29 cellular contexts compared by ENCODE assay signal in genomic region chr4:76312457-76312856, GRCh38. TPM values are rescaled to one million over a fixed set of nuclear protein-coding genes. Genes with fewer than 3 reads are reported as not detected.
"Had no signal": no experiment of that assay in that cellular context is flagged by ENCODE, and none has a peak within 500 bp of the region (broad histone marks: within the 10 kb centered on the region; RNA-seq: fewer than 3 reads in every experiment).

No MANE protein-coding gene starts in this region.

- H3K27ac ChIP-seq: coronary artery, esophagus squamous epithelium, pancreas, sigmoid colon, skin epidermis, spleen, thoracic aorta, tibial nerve, upper lobe of left lung had no signal

- H3K9me3 ChIP-seq: esophagus squamous epithelium, pancreas, right atrium auricular region had no signal

- H3K36me3 ChIP-seq: pancreas had no signal

- H3K27me3 ChIP-seq: esophagus squamous epithelium, pancreas, right atrium auricular region, sigmoid colon, tibial nerve, upper lobe of left lung had no signal

- ATAC-seq: left ventricle myocardium superior; natural killer cell; pancreas; stimulated activated memory B cell treated with anti-CD40 and anti-IgM and Interleukin-4, amounts not matched to agents 10 μg/mL and 1 μg/mL and 100 μg/mL, for 72 hours; stimulated activated naive CD8-positive, alpha-beta T cell treated with anti-CD3 and anti-CD28 coated beads, Interleukin-15, Interleukin-2, amounts not matched to agents 100 U/mL and 50 U/mL, for 24 hours had no signal

- H3K4me3 ChIP-seq: coronary artery, esophagus squamous epithelium, lung, pancreas, right atrium auricular region, sigmoid colon, skin epidermis, spleen, thoracic aorta, tibial nerve, upper lobe of left lung had no signal

- FAIRE-seq: urothelium cell line had no signal

- DNase-seq: dermis blood vessel endothelial cell; effector memory CD4-positive, alpha-beta T cell; erythroblast; esophagus squamous epithelium; foreskin melanocyte; hypothalamus; immature natural killer cell; islet precursor cell; kidney glomerular epithelial cell; left colon; left ventricle myocardium superior; natural killer cell; occipital lobe; pancreas; sigmoid colon; spleen; stimulated activated CD4-positive, alpha-beta T cell treated with anti-CD3 and anti-CD28 coated beads, Interleukin-4, amount 100 ng/mL, for 4 hours; stimulated activated naive CD8-positive, alpha-beta T cell treated with anti-CD3 and anti-CD28 coated beads, Interleukin-15, Interleukin-2, amounts not matched to agents 100 U/mL and 50 U/mL, for 24 hours had no signal

RNA-seq across cellular contexts. Expression of gene STBD1, which starts 5.9 kb away (rescaled TPM):
- total RNA-seq: mononuclear cell had no signal
- polyA plus RNA-seq: neural cell had no signal
